1 cellular context compared by ENCODE assay signal in the genomic region with DNA sequence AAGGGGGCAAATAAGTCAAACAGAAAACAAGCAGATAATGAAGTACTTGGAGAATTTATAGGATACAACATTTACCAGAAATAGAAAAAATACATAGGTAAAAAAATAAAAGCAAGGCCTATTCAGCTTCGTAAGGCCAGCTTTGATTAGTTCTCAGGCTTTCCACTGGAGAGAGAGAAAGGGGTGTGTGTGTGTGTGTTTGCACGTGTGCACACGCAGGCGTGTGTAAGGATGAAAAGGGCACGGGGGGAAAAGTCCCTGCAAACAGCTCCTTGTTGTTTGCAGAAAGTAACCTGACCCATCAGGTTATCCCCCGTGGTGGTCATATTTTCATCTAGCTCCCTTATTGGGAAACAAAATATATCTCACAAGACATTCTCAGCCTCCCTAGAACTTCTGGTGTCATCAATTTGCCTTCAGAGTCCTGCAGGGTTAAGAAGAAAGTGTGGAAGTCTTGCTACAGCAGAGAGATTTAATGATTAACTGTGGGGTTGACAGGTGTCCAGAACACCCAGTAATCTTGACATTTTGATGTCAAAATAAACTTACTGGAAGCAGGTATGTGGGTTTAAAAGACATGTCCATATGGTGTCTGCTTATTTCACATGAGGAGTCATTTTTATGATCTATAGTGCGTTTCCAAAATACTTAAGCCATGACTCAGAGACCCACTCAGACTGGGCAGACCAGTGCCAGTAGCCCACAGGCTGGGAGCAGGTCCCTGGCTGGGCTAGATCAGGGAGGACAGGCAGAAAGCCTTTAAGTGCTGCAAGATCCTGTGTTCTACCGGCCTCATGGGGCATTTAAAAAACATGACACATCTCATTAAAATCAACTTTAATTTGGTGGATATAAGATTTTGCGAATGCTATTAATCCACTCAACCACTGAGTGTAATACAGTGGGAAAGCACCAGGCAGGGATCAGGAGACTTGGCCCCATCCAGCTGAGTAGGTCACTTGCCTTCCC.
TF ChIP-seq lines count a peak whose summit lies in the region.

No MANE protein-coding gene starts in this region.

TF ChIP-seq in SK-N-SH, 30 proteins besides CTCF, POLR2A, EP300 and RAD21 (continued from another document):
- TF ChIP-seq, protein P1, sequence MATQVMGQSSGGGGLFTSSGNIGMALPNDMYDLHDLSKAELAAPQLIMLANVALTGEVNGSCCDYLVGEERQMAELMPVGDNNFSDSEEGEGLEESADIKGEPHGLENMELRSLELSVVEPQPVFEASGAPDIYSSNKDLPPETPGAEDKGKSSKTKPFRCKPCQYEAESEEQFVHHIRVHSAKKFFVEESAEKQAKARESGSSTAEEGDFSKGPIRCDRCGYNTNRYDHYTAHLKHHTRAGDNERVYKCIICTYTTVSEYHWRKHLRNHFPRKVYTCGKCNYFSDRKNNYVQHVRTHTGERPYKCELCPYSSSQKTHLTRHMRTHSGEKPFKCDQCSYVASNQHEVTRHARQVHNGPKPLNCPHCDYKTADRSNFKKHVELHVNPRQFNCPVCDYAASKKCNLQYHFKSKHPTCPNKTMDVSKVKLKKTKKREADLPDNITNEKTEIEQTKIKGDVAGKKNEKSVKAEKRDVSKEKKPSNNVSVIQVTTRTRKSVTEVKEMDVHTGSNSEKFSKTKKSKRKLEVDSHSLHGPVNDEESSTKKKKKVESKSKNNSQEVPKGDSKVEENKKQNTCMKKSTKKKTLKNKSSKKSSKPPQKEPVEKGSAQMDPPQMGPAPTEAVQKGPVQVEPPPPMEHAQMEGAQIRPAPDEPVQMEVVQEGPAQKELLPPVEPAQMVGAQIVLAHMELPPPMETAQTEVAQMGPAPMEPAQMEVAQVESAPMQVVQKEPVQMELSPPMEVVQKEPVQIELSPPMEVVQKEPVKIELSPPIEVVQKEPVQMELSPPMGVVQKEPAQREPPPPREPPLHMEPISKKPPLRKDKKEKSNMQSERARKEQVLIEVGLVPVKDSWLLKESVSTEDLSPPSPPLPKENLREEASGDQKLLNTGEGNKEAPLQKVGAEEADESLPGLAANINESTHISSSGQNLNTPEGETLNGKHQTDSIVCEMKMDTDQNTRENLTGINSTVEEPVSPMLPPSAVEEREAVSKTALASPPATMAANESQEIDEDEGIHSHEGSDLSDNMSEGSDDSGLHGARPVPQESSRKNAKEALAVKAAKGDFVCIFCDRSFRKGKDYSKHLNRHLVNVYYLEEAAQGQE (IDR thresholded peaks at IDR 0.05; ENCODE audit: low read depth, low read length) = peak; percentile 45; the same call in 1 of the 2 replicates
- peak; percentile 92 for TF ChIP-seq NFIC (IDR thresholded peaks at IDR 0.05; ENCODE audit: borderline replicate concordance)
- no peak; the same call in 1 of the 2 replicates for TF ChIP-seq RCOR1 (IDR thresholded peaks at IDR 0.05; ENCODE audit: low read length)
- peak; percentile 31; the same call in 1 of the 2 replicates for TF ChIP-seq POLR2AphosphoS5 (IDR thresholded peaks at IDR 0.05; ENCODE audit: low read depth, low read length)
- no peak for TF ChIP-seq GABPA (IDR thresholded peaks at IDR 0.05; ENCODE audit: low read depth)
- peak; percentile 88 for TF ChIP-seq FOSL2 (IDR thresholded peaks at IDR 0.05; ENCODE audit: borderline replicate concordance, low read depth)
- TF ChIP-seq TEAD4 (IDR thresholded peaks at IDR 0.05; ENCODE audit: borderline replicate concordance, insufficient read depth) = peak; percentile 93
- TF ChIP-seq FOXJ3 (CRISPR knock-in tag; IDR thresholded peaks at IDR 0.05) = no peak
- TF ChIP-seq YY1 (IDR thresholded peaks at IDR 0.05; ENCODE audit: low read depth) = 0 out of 2 replicates have a peak, but pooled peaks have one; percentile 13
- TF ChIP-seq TAF1 (IDR thresholded peaks at IDR 0.05; ENCODE audit: borderline replicate concordance, low read depth, low read length) = 0 out of 2 replicates have a peak, but pooled peaks have one; percentile 5
- TF ChIP-seq NRF1 (IDR thresholded peaks at IDR 0.05; ENCODE audit: low read depth, low read length) = no peak
- peak; percentile 94 for TF ChIP-seq TCF12 (IDR thresholded peaks at IDR 0.05)
- TF ChIP-seq RXRA (IDR thresholded peaks at IDR 0.05; ENCODE audit: borderline replicate concordance, low read depth) = peak; percentile 76
- no peak for TF ChIP-seq EZH2phosphoT487 (IDR thresholded peaks at IDR 0.05; ENCODE audit: borderline replicate concordance, low read depth)
- peak; percentile 33; the same call in 1 of the 2 replicates for TF ChIP-seq MEF2A (IDR thresholded peaks at IDR 0.05; ENCODE audit: borderline replicate concordance, low read depth)
- TF ChIP-seq MXI1 (IDR thresholded peaks at IDR 0.05; ENCODE audit: low read depth, low read length) = no peak
TF ChIP-seq in SK-N-SH: peak in this region for 15.
